In genomic region chr20:47360489-47361267, GRCh38 we compare ENCODE assay signal across 1 cellular context.
TF ChIP-seq lines count a peak whose summit lies in the region.

No MANE protein-coding gene starts in this region.

TF ChIP-seq in HepG2, 621 proteins besides CTCF, POLR2A, EP300 and RAD21 (continued from another document and continues in another):
- TF ChIP-seq SUZ12 (IDR thresholded peaks at IDR 0.05; ENCODE audit: low read depth, low read length), result no peak
- TF ChIP-seq ZNF367 (CRISPR knock-in tag; IDR thresholded peaks at IDR 0.05; ENCODE audit: borderline replicate concordance), result peak; percentile 88; the same call in 1 of the 2 replicates
- peak; percentile 40; the same call in 1 of the 2 replicates for TF ChIP-seq THRA (CRISPR knock-in tag; IDR thresholded peaks at IDR 0.05; ENCODE audit: borderline replicate concordance)
- no peak for TF ChIP-seq ZNF660 (CRISPR knock-in tag; IDR thresholded peaks at IDR 0.05; ENCODE audit: borderline replicate concordance, low read depth)
- peak; percentile 61; the same call in 1 of the 2 replicates for TF ChIP-seq XBP1 (CRISPR knock-in tag; IDR thresholded peaks at IDR 0.05)
- TF ChIP-seq PHF20 (CRISPR knock-in tag; IDR thresholded peaks at IDR 0.05), result no peak
- TF ChIP-seq KLF15 (CRISPR knock-in tag; IDR thresholded peaks at IDR 0.05; ENCODE audit: borderline replicate concordance), result peak; percentile 52; the same call in 1 of the 2 replicates
- peak; percentile 51 for TF ChIP-seq TBL1XR1 (IDR thresholded peaks at IDR 0.05; ENCODE audit: borderline replicate concordance, low read length, partially characterized antibody)
- no peak for TF ChIP-seq ZBTB8A (CRISPR knock-in tag; IDR thresholded peaks at IDR 0.05; ENCODE audit: borderline replicate concordance, low read depth)
- peak; percentile 52; the same call in 1 of the 2 replicates for TF ChIP-seq SNAPC5 (CRISPR knock-in tag; IDR thresholded peaks at IDR 0.05; ENCODE audit: borderline replicate concordance)
- TF ChIP-seq ZNF768 (CRISPR knock-in tag; IDR thresholded peaks at IDR 0.05), result peak; percentile 87
- 0 out of 2 replicates have a peak, but pooled peaks have one; percentile 53 for TF ChIP-seq ZNF329 (CRISPR knock-in tag; IDR thresholded peaks at IDR 0.05; ENCODE audit: low read depth)
- TF ChIP-seq ZNF337 (CRISPR knock-in tag; IDR thresholded peaks at IDR 0.05; ENCODE audit: borderline replicate concordance, low read depth), result peak; percentile 100
- no peak for TF ChIP-seq SYNCRIP (IDR thresholded peaks at IDR 0.05; ENCODE audit: insufficient read depth, low read depth, low read length)
- TF ChIP-seq ZBTB1 (CRISPR knock-in tag; IDR thresholded peaks at IDR 0.05; ENCODE audit: borderline replicate concordance), result 0 out of 2 replicates have a peak, but pooled peaks have one; percentile 87
- TF ChIP-seq POGZ (CRISPR knock-in tag; IDR thresholded peaks at IDR 0.05), result peak; percentile 69
- no peak; the same call in 1 of the 2 replicates for TF ChIP-seq HDAC6 (IDR thresholded peaks at IDR 0.05; ENCODE audit: low read depth, low read length)
- peak; percentile 56; the same call in 1 of the 2 replicates for TF ChIP-seq HNF4A (CRISPR knock-in tag; IDR thresholded peaks at IDR 0.05)
- no peak for TF ChIP-seq ZNF362 (CRISPR knock-in tag; IDR thresholded peaks at IDR 0.05; ENCODE audit: borderline replicate concordance)
- no peak for TF ChIP-seq FLYWCH1 (CRISPR knock-in tag; IDR thresholded peaks at IDR 0.05)
- TF ChIP-seq POLR2AphosphoS5 (IDR thresholded peaks at IDR 0.05; ENCODE audit: low read depth, low read length), result peak; percentile 93
- TF ChIP-seq KAT8 (CRISPR knock-in tag; IDR thresholded peaks at IDR 0.05), result peak; percentile 80
- no peak for TF ChIP-seq ASH2L (IDR thresholded peaks at IDR 0.05; ENCODE audit: insufficient read length, low read depth, low read length)
- TF ChIP-seq ZBTB40 (IDR thresholded peaks at IDR 0.05), result no peak
- peak; percentile 73; the same call in 1 of the 2 replicates for TF ChIP-seq ZBTB40 (CRISPR knock-in tag; IDR thresholded peaks at IDR 0.05)
- TF ChIP-seq ZNF460 (CRISPR knock-in tag; IDR thresholded peaks at IDR 0.05; ENCODE audit: borderline replicate concordance), result no peak
- peak; percentile 98 for TF ChIP-seq BRD4 (CRISPR knock-in tag; IDR thresholded peaks at IDR 0.05)
- TF ChIP-seq ZNF597 (CRISPR knock-in tag; IDR thresholded peaks at IDR 0.05), result no peak; the same call in 1 of the 2 replicates
- no peak for TF ChIP-seq JUNB (CRISPR knock-in tag; IDR thresholded peaks at IDR 0.05; ENCODE audit: borderline replicate concordance)
- TF ChIP-seq MATR3 (CRISPR knock-in tag; IDR thresholded peaks at IDR 0.05), result no peak
- peak; percentile 26 for TF ChIP-seq NCOA2 (CRISPR knock-in tag; IDR thresholded peaks at IDR 0.05)
- no peak for TF ChIP-seq ZNF17 (CRISPR knock-in tag; IDR thresholded peaks at IDR 0.05)
- TF ChIP-seq NFYC (CRISPR knock-in tag; IDR thresholded peaks at IDR 0.05), result peak; percentile 75
- TF ChIP-seq FOXO1 (CRISPR knock-in tag; IDR thresholded peaks at IDR 0.05), result no peak; the same call in none of the 2 replicates
- TF ChIP-seq GTF2F1 (IDR thresholded peaks at IDR 0.05; ENCODE audit: low read length), result no peak; the same call in 1 of the 2 replicates
- TF ChIP-seq HBP1 (CRISPR knock-in tag; IDR thresholded peaks at IDR 0.05; ENCODE audit: low read depth), result peak; percentile 78; the same call in 1 of the 2 replicates
- 0 out of 2 replicates have a peak, but pooled peaks have one; percentile 48 for TF ChIP-seq ZNF569 (CRISPR knock-in tag; IDR thresholded peaks at IDR 0.05; ENCODE audit: borderline replicate concordance)
- no peak for TF ChIP-seq ZEB1 (IDR thresholded peaks at IDR 0.05; ENCODE audit: insufficient replicate concordance, low read depth)
